34 cellular contexts compared by ENCODE assay signal in the genomic region with DNA sequence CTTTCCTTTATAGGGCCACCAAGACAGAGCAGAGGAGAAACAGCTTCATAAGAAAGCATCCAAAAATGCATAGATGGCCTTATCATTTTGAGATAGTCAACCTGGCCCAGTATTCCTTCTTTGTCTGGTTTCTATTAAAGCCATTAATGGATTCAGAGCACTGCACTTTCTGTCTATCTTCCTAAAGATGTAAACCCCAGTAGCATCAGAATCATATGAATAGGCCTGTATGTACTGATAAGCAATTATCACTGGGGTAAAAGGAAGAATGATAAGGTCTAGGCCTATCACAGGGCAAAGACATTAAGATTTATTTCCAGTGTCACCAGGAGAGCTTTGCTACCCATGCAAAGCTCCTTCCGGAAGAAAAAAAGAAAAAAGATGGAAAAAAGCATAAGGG.
"Had no signal": no experiment of that assay in that cellular context is flagged by ENCODE, and none has a peak within 500 bp of the region (broad histone marks: within the 10 kb centered on the region; RNA-seq: fewer than 3 reads in every experiment).

No MANE protein-coding gene starts in this region.

- H3K36me3 ChIP-seq: MG63 had no signal

- H3K27me3 ChIP-seq: MG63 had no signal

- H3K9me3 ChIP-seq: MG63 had no signal

- H3K4me2 ChIP-seq: KMS-11 had no signal

- H3K4me3 ChIP-seq: MG63 had no signal

- H3K9ac ChIP-seq: KMS-11 had no signal

- DNase-seq: Karpas-422, Kasumi-1, MG63, MM.1S, MV-4-11, NCI-H1048, NCI-H1092, NCI-H1092 treated with DMSO at 0.1 percent for 48 hours, NCI-H1105, NCI-H1105 treated with DMSO at 0.1 percent for 48 hours, NCI-H1417, NCI-H1417 treated with DMSO at 0.1 percent for 48 hours, NCI-H1436, NCI-H1436 treated with DMSO at 0.1 percent for 48 hours, NCI-H146, NCI-H1694, NCI-H1694 treated with DMSO at 0.1 percent for 48 hours, NCI-H187, NCI-H187 treated with DMSO at 0.1 percent for 48 hours, NCI-H1930, NCI-H2029, NCI-H2029 treated with DMSO at 0.1 percent for 48 hours, NCI-H2081, NCI-H2081 treated with DMSO at 0.1 percent for 48 hours, NCI-H2107, NCI-H2171, NCI-H2171 treated with DMSO at 0.1 percent for 48 hours, NCI-H2227 treated with DMSO at 0.1 percent for 48 hours, NCI-H226, NCI-H345, NCI-H446, NCI-H446 treated with DMSO at 0.1 percent for 48 hours, NCI-H510A had no signal

- H3K27ac ChIP-seq: KMS-11 had no signal
